In genomic region chr5:54742417-54742889, GRCh38 we compare ENCODE assay signal across 1 cellular context.
TF ChIP-seq lines count a peak whose summit lies in the region.

No MANE protein-coding gene starts in this region.

TF ChIP-seq in K562, 482 proteins besides CTCF, POLR2A, EP300 and RAD21 (continued from another document and continues in another):
- 0 out of 2 replicates have a peak, but pooled peaks have one; percentile 53 for TF ChIP-seq CREB3 (tag; conservative IDR thresholded peaks at IDR 0.05; ENCODE audit: low read depth)
- no peak for TF ChIP-seq HMBOX1 (IDR thresholded peaks at IDR 0.05)
- TF ChIP-seq LEF1 (IDR thresholded peaks at IDR 0.05) = peak; percentile 56; the same call in 1 of the 2 replicates
- TF ChIP-seq BRD9 (IDR thresholded peaks at IDR 0.05; ENCODE audit: low read depth, partially characterized antibody) = peak; percentile 85
- no peak for TF ChIP-seq POLR2AphosphoS2 (IDR thresholded peaks at IDR 0.05; ENCODE audit: low read length)
- 0 out of 2 replicates have a peak, but pooled peaks have one; percentile 70 for TF ChIP-seq SMARCA4 (IDR thresholded peaks at IDR 0.05)
- TF ChIP-seq NFIC (IDR thresholded peaks at IDR 0.05) = peak; percentile 91
- TF ChIP-seq RBM15 (IDR thresholded peaks at IDR 0.05; ENCODE audit: insufficient read depth, low read length) = no peak
- peak; percentile 62 for TF ChIP-seq CBFA2T2 (conservative IDR thresholded peaks at IDR 0.05)
- peak; percentile 78 for TF ChIP-seq MAFF (IDR thresholded peaks at IDR 0.05; ENCODE audit: low read length)
- no peak for TF ChIP-seq MYBL2 (IDR thresholded peaks at IDR 0.05; ENCODE audit: low read depth)
- TF ChIP-seq MYBL2 (CRISPR knock-in tag; IDR thresholded peaks at IDR 0.05; ENCODE audit: borderline replicate concordance) = no peak
- TF ChIP-seq ZBTB7A (IDR thresholded peaks at IDR 0.05; ENCODE audit: borderline replicate concordance, control insufficient read depth, low read depth, low read length) = peak; percentile 45; the same call in 1 of the 2 replicates
- TF ChIP-seq SMAD3 (CRISPR knock-in tag; conservative IDR thresholded peaks at IDR 0.05) = 0 out of 2 replicates have a peak, but pooled peaks have one; percentile 6
- peak; percentile 61 for TF ChIP-seq CXXC5 (CRISPR knock-in tag; IDR thresholded peaks at IDR 0.05)
- peak; percentile 92 for TF ChIP-seq EGR1 (conservative IDR thresholded peaks at IDR 0.05)
- TF ChIP-seq GATAD2B (IDR thresholded peaks at IDR 0.05; ENCODE audit: borderline replicate concordance) = peak; percentile 64; the same call in 1 of the 2 replicates
- TF ChIP-seq ATF7 (IDR thresholded peaks at IDR 0.05) = peak; percentile 32; the same call in 1 of the 2 replicates
- peak; percentile 14 for TF ChIP-seq ZFP36 (IDR thresholded peaks at IDR 0.05; ENCODE audit: low read depth, low read length, partially characterized antibody)
- TF ChIP-seq ARID1B (IDR thresholded peaks at IDR 0.05) = peak; percentile 76
- TF ChIP-seq RREB1 (CRISPR knock-in tag; IDR thresholded peaks at IDR 0.05) = 0 out of 2 replicates have a peak, but pooled peaks have one; percentile 45
- TF ChIP-seq CREB1 (IDR thresholded peaks at IDR 0.05) = 0 out of 2 replicates have a peak, but pooled peaks have one; percentile 17
- TF ChIP-seq CREB1 (CRISPR knock-in tag; IDR thresholded peaks at IDR 0.05) = no peak
- no peak for TF ChIP-seq SREBF2 (CRISPR knock-in tag; IDR thresholded peaks at IDR 0.05)
- TF ChIP-seq YY1 (IDR thresholded peaks at IDR 0.05; ENCODE audit: borderline replicate concordance in 1 of 3, control insufficient read depth in 1 of 3, extremely low read depth in 1 of 3, insufficient read depth in 3 of 3, insufficient read length in 1 of 3, insufficient replicate concordance in 2 of 3, low read depth in 1 of 3, low read length in 2 of 3) = no peak
- peak; percentile 45 to 60; a peak in 1 of 4 replicates for TF ChIP-seq KDM1A (IDR thresholded peaks at IDR 0.05)
- TF ChIP-seq FOXM1 (IDR thresholded peaks at IDR 0.05; ENCODE audit: low read depth) = peak; percentile 15; the same call in 1 of the 2 replicates
- TF ChIP-seq FOXM1 (CRISPR knock-in tag; IDR thresholded peaks at IDR 0.05; ENCODE audit: low read depth) = no peak
- TF ChIP-seq SMAD4 (CRISPR knock-in tag; conservative IDR thresholded peaks at IDR 0.05) = peak; percentile 47; the same call in 1 of the 2 replicates
- TF ChIP-seq SIN3A (IDR thresholded peaks at IDR 0.05; ENCODE audit: borderline replicate concordance in 2 of 2, control insufficient read depth in 1 of 2, low read depth in 2 of 2, low read length in 2 of 2) = no peak
- peak in 1 of 2 experiments; percentile 64; a peak in 1 of 4 replicates for TF ChIP-seq TBL1XR1 (IDR thresholded peaks at IDR 0.05; ENCODE audit: low read length in 2 of 2)
- no peak for TF ChIP-seq USF2 (CRISPR knock-in tag; IDR thresholded peaks at IDR 0.05)
- peak; percentile 60 for TF ChIP-seq BACH1 (tag; IDR thresholded peaks at IDR 0.05)
- peak; percentile 74 for TF ChIP-seq ZNF592 (IDR thresholded peaks at IDR 0.05)
- peak; percentile 69 for TF ChIP-seq HDAC2 (IDR thresholded peaks at IDR 0.05)
- peak; percentile 20 for TF ChIP-seq TAF1 (IDR thresholded peaks at IDR 0.05; ENCODE audit: control insufficient read depth, extremely low read depth, insufficient read depth, low read length, severe bottlenecking)
- no peak for TF ChIP-seq HNRNPUL1 (IDR thresholded peaks at IDR 0.05; ENCODE audit: low read length)
- TF ChIP-seq MAZ (CRISPR knock-in tag; conservative IDR thresholded peaks at IDR 0.05 in 1 of 2, IDR thresholded peaks at IDR 0.05 in 1 of 2) = peak in 1 of 2 experiments; percentile 30; a peak in 1 of 4 replicates
- TF ChIP-seq XRCC5 (IDR thresholded peaks at IDR 0.05; ENCODE audit: low read depth, low read length) = no peak
- TF ChIP-seq EP400 (IDR thresholded peaks at IDR 0.05) = peak; percentile 27; the same call in 1 of the 2 replicates
- no peak for TF ChIP-seq NR4A1 (CRISPR knock-in tag; IDR thresholded peaks at IDR 0.05)
- TF ChIP-seq NR4A1 (tag; IDR thresholded peaks at IDR 0.05) = 0 out of 2 replicates have a peak, but pooled peaks have one; percentile 42
- peak; percentile 32; the same call in 1 of the 2 replicates for TF ChIP-seq TAL1 (IDR thresholded peaks at IDR 0.05)
- peak; percentile 76 for TF ChIP-seq MAFG (tag; conservative IDR thresholded peaks at IDR 0.05)
- TF ChIP-seq DPF2 (IDR thresholded peaks at IDR 0.05) = peak; percentile 60
- peak; percentile 66; the same call in 1 of the 2 replicates for TF ChIP-seq TEAD4 (IDR thresholded peaks at IDR 0.05; ENCODE audit: low read length)
- TF ChIP-seq TEAD4 (CRISPR knock-in tag; IDR thresholded peaks at IDR 0.05; ENCODE audit: borderline replicate concordance) = no peak
- TF ChIP-seq L3MBTL2 (IDR thresholded peaks at IDR 0.05) = peak; percentile 63; the same call in 1 of the 2 replicates
- peak; percentile 23; the same call in 1 of the 2 replicates for TF ChIP-seq BRD4 (IDR thresholded peaks at IDR 0.05)
- peak; percentile 62 for TF ChIP-seq ZBTB17 (CRISPR knock-in tag; IDR thresholded peaks at IDR 0.05)
- 0 out of 2 replicates have a peak, but pooled peaks have one; percentile 44 for TF ChIP-seq E2F1 (CRISPR knock-in tag; IDR thresholded peaks at IDR 0.05)
- TF ChIP-seq CREB3L1 (IDR thresholded peaks at IDR 0.05; ENCODE audit: borderline replicate concordance, low read depth) = no peak
- no peak for TF ChIP-seq PRPF4 (IDR thresholded peaks at IDR 0.05; ENCODE audit: insufficient read depth, low read depth, low read length, poor library complexity, severe bottlenecking)
- peak; percentile 30 for TF ChIP-seq TAF9B (IDR thresholded peaks at IDR 0.05; ENCODE audit: partially characterized antibody)
- peak; percentile 53; the same call in 1 of the 2 replicates for TF ChIP-seq CTBP1 (IDR thresholded peaks at IDR 0.05; ENCODE audit: borderline replicate concordance)
- peak; percentile 48; the same call in 1 of the 2 replicates for TF ChIP-seq NCOR1 (IDR thresholded peaks at IDR 0.05)
- no peak for TF ChIP-seq XRCC3 (IDR thresholded peaks at IDR 0.05)
